ENCODE assay signal across 9 cellular contexts in the genomic region with DNA sequence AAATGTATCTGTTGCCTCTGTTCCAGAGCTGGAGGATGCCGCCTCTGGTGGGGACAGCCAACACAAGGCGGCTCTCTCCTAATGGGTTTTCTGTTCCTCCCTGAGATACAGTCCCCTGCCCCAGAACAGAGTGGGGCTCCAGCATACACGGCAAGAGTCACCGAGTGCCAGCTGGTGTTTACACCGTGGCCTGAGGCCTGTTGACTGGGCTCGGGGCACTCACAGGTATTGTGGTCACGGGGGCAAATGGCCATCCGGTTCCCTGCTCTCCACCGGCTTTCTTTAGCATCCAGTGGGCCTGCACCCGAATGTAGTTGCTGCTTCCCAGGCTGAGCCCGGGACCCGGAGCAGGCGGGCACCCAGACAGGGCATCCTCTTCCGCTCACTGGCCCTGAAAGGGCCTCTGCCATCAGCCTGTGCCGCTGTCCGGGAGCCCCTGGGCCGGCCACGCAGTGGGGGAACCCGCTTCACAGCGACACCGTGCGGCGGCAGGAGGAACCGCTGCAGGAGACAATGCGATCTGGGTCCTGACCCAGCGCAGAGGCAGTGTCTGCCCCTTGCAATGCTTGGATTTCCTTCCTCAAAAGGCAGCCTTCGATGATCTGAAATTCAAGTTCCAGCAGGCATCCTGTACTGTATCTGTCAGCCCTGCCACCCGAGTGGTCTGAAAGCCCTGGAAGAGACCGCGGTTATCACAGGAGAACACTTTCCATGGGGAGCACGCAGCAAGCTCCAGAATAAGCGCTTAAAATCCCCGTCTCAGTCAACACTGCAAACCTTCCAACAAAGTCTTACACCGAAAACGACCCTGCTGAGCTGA. TPM values are rescaled to one million over a fixed set of nuclear protein-coding genes. Genes with fewer than 3 reads are reported as not detected.
A peak's percentile ranks its signal among the peaks of the same experiment; 100 is the strongest.
DNase-seq lines count a peak whose midpoint lies in the region; ATAC-seq and TF ChIP-seq lines count a peak whose summit lies in the region.
"Had no signal": no experiment of that assay in that cellular context is flagged by ENCODE, and none has a peak within 500 bp of the region (broad histone marks: within the 10 kb centered on the region; RNA-seq: fewer than 3 reads in every experiment).

No MANE protein-coding gene starts in this region.

- H3K27me3 ChIP-seq in kidney epithelial cell (ENCODE audit: control insufficient read depth, insufficient read depth, low read length) = peaks cover 39% of the 10 kb centered on the region

- in situ Hi-C loops in T47D (cut with HindIII; ENCODE audit: low pct_unique_long_range_greater_than_20kb, low sequenced_read_pairs) = no loop called here

- no peak overlapping the region for H3K27ac Mint-ChIP-seq in WTC11

- peak; percentile 97 for ATAC-seq in WTC11
- ATAC-seq in GM21367 (IDR thresholded peaks at IDR 0.05; ENCODE audit: unreplicated experiment) = no peak

- H3K36me3 ChIP-seq in kidney epithelial cell (ENCODE audit: control insufficient read depth, insufficient read depth, low read length) = no peaks in the 10 kb centered on the region

- CTCF ChIA-PET in WTC11 (lab: Charles Lee) = interaction anchor here (0.7 to 8.5 kb wide), 14 partner anchors 11 to 401 kb away, joined by 3 to 102 read pairs (median 4); a partner anchor contains a TSS

- H3K4me3 ChIP-seq in kidney epithelial cell (ENCODE audit: low read depth, low read length) = no peak overlapping the region

- H3K4me3 Mint-ChIP-seq in WTC11 = no peak overlapping the region

- POLR2A ChIA-PET in WTC11 (lab: Charles Lee) = no interaction called here

- peaks cover 16% of the 10 kb centered on the region for H3K4me1 Mint-ChIP-seq in WTC11

- peaks cover 41% of the 10 kb centered on the region for H3K27me3 Mint-ChIP-seq in WTC11 (ENCODE audit: low read depth)

- peak; percentile 91 for TF ChIP-seq CTCF in WTC11 (IDR thresholded peaks at IDR 0.05)
- TF ChIP-seq CTCF in kidney epithelial cell (IDR thresholded peaks at IDR 0.05; ENCODE audit: insufficient read depth, low read length, poor library complexity, severe bottlenecking) = peak; percentile 96

- no peaks in the 10 kb centered on the region for H3K9me3 Mint-ChIP-seq in WTC11

- no peaks in the 10 kb centered on the region for H3K36me3 Mint-ChIP-seq in WTC11

- DNase-seq in D341Med (ENCODE audit: low spot score) (peak; percentile 89), HuH-7.5 (ENCODE audit: low spot score) (peak; percentile 87), WTC11 (ENCODE audit: low spot score) (peak; percentile 80), T47D (ENCODE audit: low read depth in 1 of 2, low spot score in 1 of 2) (peak; percentile 37 to 76), kidney epithelial cell (ENCODE audit: low read depth) (no peak), NCI-H1417 treated with DMSO at 0.1 percent for 48 hours (lab: John Stamatoyannopoulos, UW) (no peak)
- DNase-seq in stimulated activated CD4-positive, alpha-beta T cell treated with anti-CD3 and anti-CD28 coated beads, Interleukin-4, amount 100 ng/mL, for 48 hours (ENCODE audit: low read depth in 2 of 2) = peak; percentile 48 to 55

TF ChIP-seq in WTC11, 78 proteins besides CTCF, POLR2A, EP300 and RAD21 (continues in another document):
- TF ChIP-seq ETV6 (CRISPR knock-in tag; IDR thresholded peaks at IDR 0.05) (peak; percentile 45; the same call in 1 of the 2 replicates), NFE2L1 (CRISPR knock-in tag; IDR thresholded peaks at IDR 0.05) (no peak), SP1 (CRISPR knock-in tag; conservative IDR thresholded peaks at IDR 0.05) (no peak), TEAD4 (CRISPR knock-in tag; IDR thresholded peaks at IDR 0.05) (no peak), ELF4 (CRISPR knock-in tag; IDR thresholded peaks at IDR 0.05; ENCODE audit: low read depth) (no peak), NR1H2 (CRISPR knock-in tag; IDR thresholded peaks at IDR 0.05) (no peak), CREM (CRISPR knock-in tag; IDR thresholded peaks at IDR 0.05) (no peak), ZNF121 (CRISPR knock-in tag; IDR thresholded peaks at IDR 0.05) (no peak), ZNF138 (CRISPR knock-in tag; conservative IDR thresholded peaks at IDR 0.05) (peak; percentile 3; the same call in 1 of the 2 replicates), CREB1 (CRISPR knock-in tag; IDR thresholded peaks at IDR 0.05) (no peak), ZNF396 (CRISPR knock-in tag; IDR thresholded peaks at IDR 0.05; ENCODE audit: borderline replicate concordance) (no peak), FOXP1 (CRISPR knock-in tag; IDR thresholded peaks at IDR 0.05; ENCODE audit: borderline replicate concordance) (no peak), ZNF423 (CRISPR knock-in tag; IDR thresholded peaks at IDR 0.05) (peak; percentile 74; the same call in 1 of the 2 replicates), PRRX2 (CRISPR knock-in tag; IDR thresholded peaks at IDR 0.05) (0 out of 2 replicates have a peak, but pooled peaks have one; percentile 23), GABPB1 (CRISPR knock-in tag; IDR thresholded peaks at IDR 0.05) (no peak), NR2C2 (CRISPR knock-in tag; IDR thresholded peaks at IDR 0.05) (no peak)
- TF ChIP-seq, protein P1, sequence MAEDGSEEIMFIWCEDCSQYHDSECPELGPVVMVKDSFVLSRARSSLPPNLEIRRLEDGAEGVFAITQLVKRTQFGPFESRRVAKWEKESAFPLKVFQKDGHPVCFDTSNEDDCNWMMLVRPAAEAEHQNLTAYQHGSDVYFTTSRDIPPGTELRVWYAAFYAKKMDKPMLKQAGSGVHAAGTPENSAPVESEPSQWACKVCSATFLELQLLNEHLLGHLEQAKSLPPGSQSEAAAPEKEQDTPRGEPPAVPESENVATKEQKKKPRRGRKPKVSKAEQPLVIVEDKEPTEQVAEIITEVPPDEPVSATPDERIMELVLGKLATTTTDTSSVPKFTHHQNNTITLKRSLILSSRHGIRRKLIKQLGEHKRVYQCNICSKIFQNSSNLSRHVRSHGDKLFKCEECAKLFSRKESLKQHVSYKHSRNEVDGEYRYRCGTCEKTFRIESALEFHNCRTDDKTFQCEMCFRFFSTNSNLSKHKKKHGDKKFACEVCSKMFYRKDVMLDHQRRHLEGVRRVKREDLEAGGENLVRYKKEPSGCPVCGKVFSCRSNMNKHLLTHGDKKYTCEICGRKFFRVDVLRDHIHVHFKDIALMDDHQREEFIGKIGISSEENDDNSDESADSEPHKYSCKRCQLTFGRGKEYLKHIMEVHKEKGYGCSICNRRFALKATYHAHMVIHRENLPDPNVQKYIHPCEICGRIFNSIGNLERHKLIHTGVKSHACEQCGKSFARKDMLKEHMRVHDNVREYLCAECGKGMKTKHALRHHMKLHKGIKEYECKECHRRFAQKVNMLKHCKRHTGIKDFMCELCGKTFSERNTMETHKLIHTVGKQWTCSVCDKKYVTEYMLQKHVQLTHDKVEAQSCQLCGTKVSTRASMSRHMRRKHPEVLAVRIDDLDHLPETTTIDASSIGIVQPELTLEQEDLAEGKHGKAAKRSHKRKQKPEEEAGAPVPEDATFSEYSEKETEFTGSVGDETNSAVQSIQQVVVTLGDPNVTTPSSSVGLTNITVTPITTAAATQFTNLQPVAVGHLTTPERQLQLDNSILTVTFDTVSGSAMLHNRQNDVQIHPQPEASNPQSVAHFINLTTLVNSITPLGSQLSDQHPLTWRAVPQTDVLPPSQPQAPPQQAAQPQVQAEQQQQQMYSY (CRISPR knock-in tag; IDR thresholded peaks at IDR 0.05) = no peak
- TF ChIP-seq, protein P2, sequence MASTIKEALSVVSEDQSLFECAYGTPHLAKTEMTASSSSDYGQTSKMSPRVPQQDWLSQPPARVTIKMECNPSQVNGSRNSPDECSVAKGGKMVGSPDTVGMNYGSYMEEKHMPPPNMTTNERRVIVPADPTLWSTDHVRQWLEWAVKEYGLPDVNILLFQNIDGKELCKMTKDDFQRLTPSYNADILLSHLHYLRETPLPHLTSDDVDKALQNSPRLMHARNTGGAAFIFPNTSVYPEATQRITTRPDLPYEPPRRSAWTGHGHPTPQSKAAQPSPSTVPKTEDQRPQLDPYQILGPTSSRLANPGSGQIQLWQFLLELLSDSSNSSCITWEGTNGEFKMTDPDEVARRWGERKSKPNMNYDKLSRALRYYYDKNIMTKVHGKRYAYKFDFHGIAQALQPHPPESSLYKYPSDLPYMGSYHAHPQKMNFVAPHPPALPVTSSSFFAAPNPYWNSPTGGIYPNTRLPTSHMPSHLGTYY (CRISPR knock-in tag; IDR thresholded peaks at IDR 0.05) = no peak
- TF ChIP-seq, protein P3, sequence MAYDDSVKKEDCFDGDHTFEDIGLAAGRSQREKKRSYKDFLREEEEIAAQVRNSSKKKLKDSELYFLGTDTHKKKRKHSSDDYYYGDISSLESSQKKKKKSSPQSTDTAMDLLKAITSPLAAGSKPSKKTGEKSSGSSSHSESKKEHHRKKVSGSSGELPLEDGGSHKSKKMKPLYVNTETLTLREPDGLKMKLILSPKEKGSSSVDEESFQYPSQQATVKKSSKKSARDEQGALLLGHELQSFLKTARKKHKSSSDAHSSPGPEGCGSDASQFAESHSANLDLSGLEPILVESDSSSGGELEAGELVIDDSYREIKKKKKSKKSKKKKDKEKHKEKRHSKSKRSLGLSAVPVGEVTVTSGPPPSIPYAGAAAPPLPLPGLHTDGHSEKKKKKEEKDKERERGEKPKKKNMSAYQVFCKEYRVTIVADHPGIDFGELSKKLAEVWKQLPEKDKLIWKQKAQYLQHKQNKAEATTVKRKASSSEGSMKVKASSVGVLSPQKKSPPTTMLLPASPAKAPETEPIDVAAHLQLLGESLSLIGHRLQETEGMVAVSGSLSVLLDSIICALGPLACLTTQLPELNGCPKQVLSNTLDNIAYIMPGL (CRISPR knock-in tag; IDR thresholded peaks at IDR 0.05) = peak; percentile 76
- TF ChIP-seq, protein P4, sequence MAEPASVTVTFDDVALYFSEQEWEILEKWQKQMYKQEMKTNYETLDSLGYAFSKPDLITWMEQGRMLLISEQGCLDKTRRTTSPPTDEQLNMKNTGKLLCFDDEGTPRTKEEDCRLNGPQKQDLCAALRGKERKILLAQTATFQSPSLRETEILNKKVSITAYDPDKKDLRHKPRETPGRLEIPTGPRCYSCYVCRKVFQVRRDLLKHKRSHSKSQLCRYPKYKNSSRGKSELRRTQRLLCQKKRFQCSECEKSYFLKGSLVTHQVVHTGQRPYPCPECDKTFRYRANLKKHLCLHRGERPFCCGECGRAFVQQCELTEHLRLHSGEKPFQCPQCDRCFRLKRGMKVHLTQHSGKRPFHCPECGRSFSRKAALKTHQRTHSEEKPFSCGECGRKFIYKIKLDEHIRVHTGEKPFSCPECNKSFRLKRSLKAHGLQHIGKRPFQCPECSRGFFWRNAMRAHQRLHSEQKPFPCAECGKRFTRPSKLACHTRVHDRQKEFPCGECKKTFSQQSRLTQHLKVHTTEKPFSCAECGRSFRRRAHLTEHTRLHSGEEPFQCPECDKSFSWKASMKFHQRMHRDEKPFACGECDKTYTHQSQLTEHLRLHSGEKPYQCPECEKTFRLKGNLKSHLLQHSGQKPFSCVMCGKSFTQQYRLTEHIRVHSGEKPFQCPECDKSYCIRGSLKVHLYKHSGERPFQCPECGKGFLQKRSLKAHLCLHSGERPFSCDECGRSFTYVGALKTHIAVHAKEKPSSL (CRISPR knock-in tag; conservative IDR thresholded peaks at IDR 0.05) = no peak

RNA-seq across cellular contexts. Expression of a gene that starts 0.9 kb away (rescaled TPM):
- not detected in 3 replicates for total RNA-seq in WTC11 (2021)
- not detected in 2 replicates for total RNA-seq in kidney epithelial cell
- total RNA-seq: subcutaneous adipose tissue had no signal

RNA-seq across cellular contexts. Expression of a gene that starts 6.8 kb away (rescaled TPM):
- total RNA-seq in WTC11 (2021) (not detected in 3 replicates), kidney epithelial cell (not detected in 2 replicates)
- total RNA-seq: subcutaneous adipose tissue had no signal

RNA-seq across cellular contexts. Expression of a gene that starts 20.5 kb away (rescaled TPM):
- total RNA-seq in WTC11 (2021) = not detected in 3 replicates
- not detected in 2 replicates for total RNA-seq in kidney epithelial cell
- total RNA-seq: subcutaneous adipose tissue had no signal

RNA-seq across cellular contexts. Expression of a gene that starts 30.6 kb away (rescaled TPM):
- total RNA-seq in WTC11 (2021) (not detected in 3 replicates), kidney epithelial cell (not detected in 2 replicates)
- total RNA-seq: subcutaneous adipose tissue had no signal

RNA-seq across cellular contexts. Expression of a gene that starts 43.6 kb away (rescaled TPM):
- total RNA-seq in WTC11 (2021) (not detected in 3 replicates), kidney epithelial cell (not detected in 2 replicates)
- total RNA-seq: subcutaneous adipose tissue had no signal

Comparison
In these comparisons a context has a peak if more than half of its experiments do, and no peak if none do; other contexts are left out.
1. DNase-seq: peak in D341Med (single experiment), HuH-7.5 (single experiment), WTC11 (single experiment), T47D (2 of 2) and stimulated activated CD4-positive, alpha-beta T cell treated with anti-CD3 and anti-CD28 coated beads, Interleukin-4, amount 100 ng/mL, for 48 hours (2 of 2); none in kidney epithelial cell (single experiment) and NCI-H1417 treated with DMSO at 0.1 percent for 48 hours (single experiment).